17 cellular contexts compared by ENCODE assay signal in the genomic region with DNA sequence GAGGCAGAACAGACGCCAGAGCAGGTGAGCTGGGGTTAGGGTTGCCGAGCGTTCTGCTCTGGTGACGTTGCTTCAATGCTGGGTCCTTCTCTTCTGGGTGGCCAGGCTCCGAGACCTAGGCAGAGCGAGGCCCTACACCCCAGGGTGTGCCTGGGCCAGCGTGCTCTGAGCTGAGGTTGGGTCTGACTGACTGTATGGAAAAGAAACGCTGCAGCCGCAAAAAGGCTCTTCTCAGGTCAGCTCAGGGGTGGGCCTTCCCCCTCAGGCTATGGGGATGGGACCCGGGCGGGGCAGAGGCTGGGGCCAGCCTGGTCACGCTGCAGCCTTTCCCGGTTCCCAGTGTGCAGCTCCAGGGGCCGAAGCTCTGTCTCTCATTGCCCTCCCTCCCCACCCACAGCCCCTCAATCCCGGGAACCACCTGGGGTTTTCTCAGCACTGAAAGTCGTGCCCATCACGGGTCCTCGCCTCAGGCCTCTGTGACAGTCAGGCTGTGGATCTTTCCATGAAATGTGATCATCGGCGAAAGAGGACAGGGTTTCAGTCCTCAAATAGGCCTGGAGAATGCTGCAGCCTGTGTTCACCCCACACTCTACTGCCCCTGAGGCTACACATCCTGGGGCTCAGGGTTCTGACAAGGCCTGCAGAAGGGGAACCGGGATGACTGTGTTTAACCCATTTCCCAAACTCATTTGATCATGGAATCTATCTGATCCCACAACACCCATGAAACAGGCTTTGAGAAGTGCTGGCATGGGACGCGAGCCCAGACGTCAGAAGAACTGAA. TPM values are rescaled to one million over a fixed set of nuclear protein-coding genes. Genes with fewer than 3 reads are reported as not detected.
"Had no signal": no experiment of that assay in that cellular context is flagged by ENCODE, and none has a peak within 500 bp of the region (broad histone marks: within the 10 kb centered on the region; RNA-seq: fewer than 3 reads in every experiment).

No MANE protein-coding gene starts in this region.

- H3K27ac ChIP-seq: ascending aorta, coronary artery, epithelial cell of prostate, gastrocnemius medialis, lower lobe of right lung, neutrophil, VCaP had no signal

- H3K27ac Mint-ChIP-seq: activated naive CD8-positive, alpha-beta T cell treated with anti-CD3 and anti-CD28 coated beads, Interleukin-2, amount 50 U/mL, for 24 hours; activated T-cell treated with anti-CD3 and anti-CD28 coated beads, Interleukin-2, amount 50 U/mL, for 24 hours; stimulated activated memory B cell treated with anti-CD40 and anti-IgM and Interleukin-4, amounts not matched to agents 10 μg/mL and 1 μg/mL and 100 μg/mL, for 72 hours had no signal

- H3K36me3 ChIP-seq: gastrocnemius medialis, lower lobe of right lung, neutrophil had no signal

- H3K36me3 Mint-ChIP-seq: naive B cell; stimulated activated memory B cell treated with anti-CD40 and anti-IgM and Interleukin-4, amounts not matched to agents 10 μg/mL and 1 μg/mL and 100 μg/mL, for 72 hours had no signal

- H3K27me3 ChIP-seq: ascending aorta, gastrocnemius medialis had no signal

- H3K9me3 ChIP-seq: ascending aorta, gastrocnemius medialis, lower lobe of right lung, neutrophil had no signal

- H3K27me3 Mint-ChIP-seq: progenitor cell of endocrine pancreas had no signal

- H3K4me3 Mint-ChIP-seq: activated naive CD8-positive, alpha-beta T cell treated with anti-CD3 and anti-CD28 coated beads, Interleukin-2, amount 50 U/mL, for 24 hours; activated T-cell treated with anti-CD3 and anti-CD28 coated beads, Interleukin-2, amount 50 U/mL, for 24 hours; naive B cell; stimulated activated memory B cell treated with anti-CD40 and anti-IgM and Interleukin-4, amounts not matched to agents 10 μg/mL and 1 μg/mL and 100 μg/mL, for 72 hours had no signal

- DNase-seq: activated CD4-positive, alpha-beta T cell treated with anti-CD3 and anti-CD28 coated beads for 4 hours; activated naive CD8-positive, alpha-beta T cell treated with anti-CD3 and anti-CD28 coated beads, Interleukin-2, amount 50 U/mL, for 24 hours; activated T-cell treated with anti-CD3 and anti-CD28 coated beads, Interleukin-2, amount 50 U/mL, for 24 hours; effector CD8-positive, alpha-beta T cell; kidney glomerular epithelial cell; lower lobe of right lung; naive B cell; stimulated activated CD4-positive, alpha-beta T cell treated with anti-CD3 and anti-CD28 coated beads, Interleukin-1b, Interleukin-23, amount 100 ng/mL, for 48 hours had no signal

- H3K4me1 ChIP-seq: ascending aorta, gastrocnemius medialis, lower lobe of right lung had no signal

- H3K9me3 Mint-ChIP-seq: activated naive CD8-positive, alpha-beta T cell treated with anti-CD3 and anti-CD28 coated beads, Interleukin-2, amount 50 U/mL, for 24 hours; activated T-cell treated with anti-CD3 and anti-CD28 coated beads, Interleukin-2, amount 50 U/mL, for 24 hours had no signal

- H3K4me3 ChIP-seq: ascending aorta, coronary artery, gastrocnemius medialis, lower lobe of right lung had no signal

- H3K4me1 Mint-ChIP-seq: activated naive CD8-positive, alpha-beta T cell treated with anti-CD3 and anti-CD28 coated beads, Interleukin-2, amount 50 U/mL, for 24 hours; stimulated activated memory B cell treated with anti-CD40 and anti-IgM and Interleukin-4, amounts not matched to agents 10 μg/mL and 1 μg/mL and 100 μg/mL, for 72 hours had no signal

RNA-seq across cellular contexts. Expression of gene CYP26B1, which starts 19.4 kb away (rescaled TPM):
- total RNA-seq: activated CD8-positive, alpha-beta memory T cell treated with anti-CD3 and anti-CD28 coated beads for 36 hours had no signal
